Comparison of ENCODE assay signal across 22 cellular contexts in genomic region chr5:178293815-178294214, GRCh38.
"Had no signal": no experiment of that assay in that cellular context is flagged by ENCODE, and none has a peak within 500 bp of the region (broad histone marks: within the 10 kb centered on the region; RNA-seq: fewer than 3 reads in every experiment).

No MANE protein-coding gene starts in this region.

- DNase-seq: activated CD4-positive, alpha-beta memory T cell treated with anti-CD3 and anti-CD28 coated beads, Interleukin-2, amount 10 ng/mL, durations not matched to agents 7 days and 5 days; activated CD4-positive, alpha-beta T cell treated with anti-CD3 and anti-CD28 coated beads, Interleukin-2, amount 10 ng/mL, durations not matched to agents 24 days and 14 days; brain microvascular endothelial cell; central memory CD4-positive, alpha-beta T cell; effector memory CD4-positive, alpha-beta T cell; foreskin melanocyte; mesenchymal stem cell; naive B cell; stimulated activated CD4-positive, alpha-beta T cell treated with anti-CD3 and anti-CD28 coated beads, Interleukin-1b, Interleukin-23, amount 100 ng/mL, for 48 hours; stimulated activated naive CD8-positive, alpha-beta T cell treated with anti-CD3 and anti-CD28 coated beads, Interleukin-15, amount 100 ng/mL, for 72 hours; transverse colon had no signal

- H3K36me3 ChIP-seq: adrenal gland, ascending aorta, brain microvascular endothelial cell, neural progenitor cell, prostate gland, transverse colon had no signal

- H3K27ac ChIP-seq: adrenal gland, ascending aorta, brain microvascular endothelial cell, hepatocyte, neural progenitor cell, prostate gland, transverse colon, VCaP had no signal

- H3K27me3 ChIP-seq: adrenal gland, ascending aorta, brain microvascular endothelial cell, hepatocyte had no signal

- ATAC-seq: activated CD4-positive, CD25-positive, alpha-beta regulatory T cell treated with anti-CD3 and anti-CD28 coated beads, Interleukin-2, amount 50 U/mL, for 24 hours; activated naive CD4-positive, alpha-beta T cell treated with anti-CD3 and anti-CD28 coated beads, Interleukin-2, amount 50 U/mL, for 72 hours; esophagus mucosa; mucosa of descending colon; right cardiac atrium; stimulated activated naive CD8-positive, alpha-beta T cell treated with anti-CD3 and anti-CD28 coated beads, Interleukin-15, amount 100 ng/mL, for 72 hours had no signal

- H3K4me3 ChIP-seq: adrenal gland, ascending aorta, hepatocyte, mucosa of descending colon, neural progenitor cell, prostate gland, transverse colon had no signal

- H3K4me1 ChIP-seq: adrenal gland, ascending aorta, prostate gland had no signal

- H3K9me3 ChIP-seq: adrenal gland, ascending aorta, mucosa of descending colon, prostate gland, transverse colon had no signal
